ENCODE assay signal across 14 cellular contexts in genomic region chr16:30380801-30381208, GRCh38.
A peak's percentile ranks its signal among the peaks of the same experiment; 100 is the strongest.
DNase-seq lines count a peak whose midpoint lies in the region; ATAC-seq and TF ChIP-seq lines count a peak whose summit lies in the region.
"Had no signal": no experiment of that assay in that cellular context is flagged by ENCODE, and none has a peak within 500 bp of the region (broad histone marks: within the 10 kb centered on the region; RNA-seq: fewer than 3 reads in every experiment).

No MANE protein-coding gene starts in this region.

- ATAC-seq in stimulated activated effector memory CD8-positive, alpha-beta T cell treated with anti-CD3 and anti-CD28 coated beads, Interleukin-12 subunit alpha, Interleukin-12 subunit beta, amount 100 ng/mL, for 72 hours, result no peak
- ATAC-seq in HG02623 (IDR thresholded peaks at IDR 0.05; ENCODE audit: unreplicated experiment) (no peak), HG03469 (IDR thresholded peaks at IDR 0.05; ENCODE audit: unreplicated experiment) (no peak)
- ATAC-seq: activated CD4-positive, CD25-positive, alpha-beta regulatory T cell treated with anti-CD3 and anti-CD28 coated beads, Interleukin-2, amount 50 U/mL, for 24 hours had no signal

- no peaks in the 10 kb centered on the region for H3K36me3 ChIP-seq in SU-DHL-6 (ENCODE audit: low read length)
- no peaks in the 10 kb centered on the region for H3K36me3 ChIP-seq in effector memory CD4-positive, alpha-beta T cell (ENCODE audit: control insufficient read depth, insufficient read depth, low read length)

- H3K4me1 Mint-ChIP-seq in activated naive CD4-positive, alpha-beta T cell treated with anti-CD3 and anti-CD28 coated beads, Interleukin-2, amount 10 ng/mL, durations not matched to agents 7 days and 5 days, result peaks cover 77% of the 10 kb centered on the region
- H3K4me1 Mint-ChIP-seq in stimulated activated effector memory CD8-positive, alpha-beta T cell treated with anti-CD3 and anti-CD28 coated beads, Interleukin-12 subunit alpha, Interleukin-12 subunit beta, amount 100 ng/mL, for 72 hours, result peaks cover 68% of the 10 kb centered on the region

- H3K79me2 ChIP-seq in SU-DHL-6 (ENCODE audit: insufficient read depth, low read length), result peaks cover 13% of the 10 kb centered on the region

- CTCF ChIA-PET in activated naive CD4-positive, alpha-beta T cell treated with anti-CD3 and anti-CD28 coated beads, Interleukin-2, amount 10 ng/mL, durations not matched to agents 7 days and 5 days (lab: Charles Lee), result interaction anchor here (1.0 to 1.2 kb wide), 3 partner anchors 10 to 29 kb away, joined by 3 read pairs; no protein-coding TSS in a partner anchor

- H3K4me1 ChIP-seq in effector memory CD4-positive, alpha-beta T cell (ENCODE audit: control insufficient read depth, insufficient read depth, low read length, poor library complexity, severe bottlenecking), result peaks cover 69% of the 10 kb centered on the region

- H3K27me3 ChIP-seq in SU-DHL-6 (ENCODE audit: low read length), result no peaks in the 10 kb centered on the region
- H3K27me3 ChIP-seq in effector memory CD4-positive, alpha-beta T cell (replicated peaks; ENCODE audit: control insufficient read depth, insufficient read depth, low read length, poor library complexity, severe bottlenecking), result no peaks in the 10 kb centered on the region

- H3K27ac Mint-ChIP-seq in activated naive CD4-positive, alpha-beta T cell treated with anti-CD3 and anti-CD28 coated beads, Interleukin-2, amount 10 ng/mL, durations not matched to agents 7 days and 5 days, result peak overlapping the region; percentile 97
- H3K27ac Mint-ChIP-seq in stimulated activated effector memory CD8-positive, alpha-beta T cell treated with anti-CD3 and anti-CD28 coated beads, Interleukin-12 subunit alpha, Interleukin-12 subunit beta, amount 100 ng/mL, for 72 hours, result peak overlapping the region; percentile 96

- peak overlapping the region; percentile 76 for H3K27ac ChIP-seq in SU-DHL-6 (ENCODE audit: low read depth, low read length)
- H3K27ac ChIP-seq in effector memory CD4-positive, alpha-beta T cell (ENCODE audit: insufficient read depth, low read length, poor library complexity, severe bottlenecking), result peak overlapping the region; percentile 100

- H3F3A ChIP-seq in SU-DHL-6 (ENCODE audit: insufficient read depth), result peaks cover 22% of the 10 kb centered on the region

- no peaks in the 10 kb centered on the region for H4K20me1 ChIP-seq in SU-DHL-6 (ENCODE audit: low read depth, low read length)

- no peak overlapping the region for H2AFZ ChIP-seq in SU-DHL-6 (ENCODE audit: low read depth, low read length, severe bottlenecking)

- peaks cover 40% of the 10 kb centered on the region for H3K36me3 Mint-ChIP-seq in activated naive CD4-positive, alpha-beta T cell treated with anti-CD3 and anti-CD28 coated beads, Interleukin-2, amount 10 ng/mL, durations not matched to agents 7 days and 5 days
- H3K36me3 Mint-ChIP-seq in stimulated activated effector memory CD8-positive, alpha-beta T cell treated with anti-CD3 and anti-CD28 coated beads, Interleukin-12 subunit alpha, Interleukin-12 subunit beta, amount 100 ng/mL, for 72 hours, result peaks cover 35% of the 10 kb centered on the region

- TF ChIP-seq CTCF in SU-DHL-6 (IDR thresholded peaks at IDR 0.05; ENCODE audit: insufficient read depth, low read length, poor library complexity, severe bottlenecking), result no peak

- H3K9me3 Mint-ChIP-seq in activated naive CD4-positive, alpha-beta T cell treated with anti-CD3 and anti-CD28 coated beads, Interleukin-2, amount 10 ng/mL, durations not matched to agents 7 days and 5 days, result no peaks in the 10 kb centered on the region
- H3K9me3 Mint-ChIP-seq in stimulated activated effector memory CD8-positive, alpha-beta T cell treated with anti-CD3 and anti-CD28 coated beads, Interleukin-12 subunit alpha, Interleukin-12 subunit beta, amount 100 ng/mL, for 72 hours, result no peaks in the 10 kb centered on the region

- H3K4me3 Mint-ChIP-seq in activated naive CD4-positive, alpha-beta T cell treated with anti-CD3 and anti-CD28 coated beads, Interleukin-2, amount 10 ng/mL, durations not matched to agents 7 days and 5 days, result peak overlapping the region; percentile 83
- H3K4me3 Mint-ChIP-seq in stimulated activated effector memory CD8-positive, alpha-beta T cell treated with anti-CD3 and anti-CD28 coated beads, Interleukin-12 subunit alpha, Interleukin-12 subunit beta, amount 100 ng/mL, for 72 hours, result peak overlapping the region; percentile 97

- peak; percentile 29 for DNase-seq in activated naive CD4-positive, alpha-beta T cell treated with anti-CD3 and anti-CD28 coated beads, Interleukin-2, amount 10 ng/mL, durations not matched to agents 7 days and 5 days
- no peak for DNase-seq in activated naive CD4-positive, alpha-beta T cell treated with anti-CD3 and anti-CD28 coated beads, Interleukin-2, amount 50 U/mL, for 16 hours
- DNase-seq in effector memory CD4-positive, alpha-beta T cell, result no peak
- no peak for DNase-seq in stimulated activated effector memory CD8-positive, alpha-beta T cell treated with anti-CD3 and anti-CD28 coated beads, Interleukin-12 subunit alpha, Interleukin-12 subunit beta, amount 100 ng/mL, for 72 hours (ENCODE audit: low spot score in 2 of 2)
- DNase-seq in NCI-H2081 treated with DMSO at 0.1 percent for 48 hours (lab: John Stamatoyannopoulos, UW), result no peak
- DNase-seq: foreskin fibroblast, H9, KG1, NCI-H1436 treated with DMSO at 0.1 percent for 48 hours, NCI-H526 had no signal

- H3K4me2 ChIP-seq in SU-DHL-6 (ENCODE audit: low read depth, low read length, poor library complexity, severe bottlenecking), result peak overlapping the region; percentile 96

- peak overlapping the region; percentile 77; the same call in 1 of the 2 replicates for H3K9ac ChIP-seq in SU-DHL-6 (ENCODE audit: low read length)

- peak overlapping the region; percentile 66 for H3K4me3 ChIP-seq in SU-DHL-6 (ENCODE audit: insufficient read depth, low read length, poor library complexity, severe bottlenecking)
- peak overlapping the region; percentile 54 for H3K4me3 ChIP-seq in effector memory CD4-positive, alpha-beta T cell (ENCODE audit: insufficient read depth, low read depth, low read length, poor library complexity, severe bottlenecking)

- H3K9me3 ChIP-seq in SU-DHL-6 (ENCODE audit: insufficient read depth, low read length), result no peaks in the 10 kb centered on the region
- H3K9me3 ChIP-seq in effector memory CD4-positive, alpha-beta T cell (ENCODE audit: control insufficient read depth, low read length), result no peaks in the 10 kb centered on the region

- H3K27me3 Mint-ChIP-seq in activated naive CD4-positive, alpha-beta T cell treated with anti-CD3 and anti-CD28 coated beads, Interleukin-2, amount 10 ng/mL, durations not matched to agents 7 days and 5 days, result no peaks in the 10 kb centered on the region

- no peaks in the 10 kb centered on the region for H3K9me2 ChIP-seq in SU-DHL-6 (replicated peaks; ENCODE audit: insufficient read depth, low read length)
